Comparison of ENCODE assay signal across 3 cellular contexts in the genomic region with DNA sequence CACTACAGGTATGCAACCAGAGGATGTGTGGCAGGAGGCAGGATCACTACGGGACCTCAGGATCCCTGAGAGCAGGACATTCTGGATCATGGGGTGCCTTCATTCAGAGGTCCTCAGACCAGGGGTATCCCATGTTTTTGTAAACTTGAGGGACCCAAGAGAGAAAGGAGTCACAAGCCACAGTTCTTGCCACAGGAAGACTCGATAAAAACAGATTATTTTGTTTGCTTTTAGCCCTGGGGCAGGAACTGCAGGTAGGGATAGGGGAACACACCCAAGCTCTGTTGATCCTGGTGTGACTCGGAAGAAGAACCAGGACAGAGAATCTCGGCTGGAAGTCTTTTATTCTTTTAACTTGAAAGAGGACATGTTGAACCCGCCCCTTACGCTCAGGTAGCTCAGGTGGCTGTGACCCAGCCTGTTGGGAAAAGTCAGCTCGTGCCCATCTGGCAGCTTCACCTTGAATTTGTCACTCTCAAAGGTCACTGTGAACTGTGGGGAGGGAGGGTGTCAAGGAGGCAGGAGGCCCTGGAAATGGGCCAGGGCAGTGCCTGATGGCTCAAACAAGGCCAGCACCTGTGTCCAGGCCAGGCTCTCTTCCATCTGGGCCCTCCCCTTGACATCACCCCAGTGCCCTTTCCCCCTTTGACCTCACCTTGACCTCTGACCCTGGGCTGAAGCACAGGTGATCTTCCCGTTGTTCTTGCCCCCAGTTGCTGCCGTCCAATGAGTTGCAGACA.
A peak's percentile ranks its signal among the peaks of the same experiment; 100 is the strongest.
TF ChIP-seq lines count a peak whose summit lies in the region.

No MANE protein-coding gene starts in this region.

TF ChIP-seq in IMR-90, 13 proteins besides CTCF, POLR2A, EP300 and RAD21:
- TF ChIP-seq SMC3 (IDR thresholded peaks at IDR 0.05; ENCODE audit: low read depth, low read length) (no peak), FOS (IDR thresholded peaks at IDR 0.05; ENCODE audit: low read depth, low read length) (no peak)
- TF ChIP-seq, protein P1, sequence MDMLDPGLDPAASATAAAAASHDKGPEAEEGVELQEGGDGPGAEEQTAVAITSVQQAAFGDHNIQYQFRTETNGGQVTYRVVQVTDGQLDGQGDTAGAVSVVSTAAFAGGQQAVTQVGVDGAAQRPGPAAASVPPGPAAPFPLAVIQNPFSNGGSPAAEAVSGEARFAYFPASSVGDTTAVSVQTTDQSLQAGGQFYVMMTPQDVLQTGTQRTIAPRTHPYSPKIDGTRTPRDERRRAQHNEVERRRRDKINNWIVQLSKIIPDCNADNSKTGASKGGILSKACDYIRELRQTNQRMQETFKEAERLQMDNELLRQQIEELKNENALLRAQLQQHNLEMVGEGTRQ (IDR thresholded peaks at IDR 0.05; ENCODE audit: low read depth, low read length), result no peak
TF ChIP-seq in IMR-90: peak in this region for 0.

TF ChIP-seq in K562, 482 proteins besides CTCF, POLR2A, EP300 and RAD21 (continues in another document):
- TF ChIP-seq TRIM24 (IDR thresholded peaks at IDR 0.05), result no peak
- no peak for TF ChIP-seq SP1 (CRISPR knock-in tag; IDR thresholded peaks at IDR 0.05)
- TF ChIP-seq ZNF197 (CRISPR knock-in tag; IDR thresholded peaks at IDR 0.05; ENCODE audit: low read depth), result no peak
- no peak for TF ChIP-seq ZNF224 (CRISPR knock-in tag; IDR thresholded peaks at IDR 0.05)
- TF ChIP-seq, protein P2, sequence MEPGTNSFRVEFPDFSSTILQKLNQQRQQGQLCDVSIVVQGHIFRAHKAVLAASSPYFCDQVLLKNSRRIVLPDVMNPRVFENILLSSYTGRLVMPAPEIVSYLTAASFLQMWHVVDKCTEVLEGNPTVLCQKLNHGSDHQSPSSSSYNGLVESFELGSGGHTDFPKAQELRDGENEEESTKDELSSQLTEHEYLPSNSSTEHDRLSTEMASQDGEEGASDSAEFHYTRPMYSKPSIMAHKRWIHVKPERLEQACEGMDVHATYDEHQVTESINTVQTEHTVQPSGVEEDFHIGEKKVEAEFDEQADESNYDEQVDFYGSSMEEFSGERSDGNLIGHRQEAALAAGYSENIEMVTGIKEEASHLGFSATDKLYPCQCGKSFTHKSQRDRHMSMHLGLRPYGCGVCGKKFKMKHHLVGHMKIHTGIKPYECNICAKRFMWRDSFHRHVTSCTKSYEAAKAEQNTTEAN (CRISPR knock-in tag; IDR thresholded peaks at IDR 0.05), result no peak
- TF ChIP-seq, protein P3, sequence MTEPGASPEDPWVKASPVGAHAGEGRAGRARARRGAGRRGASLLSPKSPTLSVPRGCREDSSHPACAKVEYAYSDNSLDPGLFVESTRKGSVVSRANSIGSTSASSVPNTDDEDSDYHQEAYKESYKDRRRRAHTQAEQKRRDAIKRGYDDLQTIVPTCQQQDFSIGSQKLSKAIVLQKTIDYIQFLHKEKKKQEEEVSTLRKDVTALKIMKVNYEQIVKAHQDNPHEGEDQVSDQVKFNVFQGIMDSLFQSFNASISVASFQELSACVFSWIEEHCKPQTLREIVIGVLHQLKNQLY (CRISPR knock-in tag; conservative IDR thresholded peaks at IDR 0.05), result no peak
- no peak for TF ChIP-seq RAD51 (IDR thresholded peaks at IDR 0.05; ENCODE audit: borderline replicate concordance, low read depth)
- TF ChIP-seq NR2C1 (IDR thresholded peaks at IDR 0.05), result peak; percentile 94
- peak; percentile 96 for TF ChIP-seq NR2C1 (tag; IDR thresholded peaks at IDR 0.05)
- no peak for TF ChIP-seq TAF7 (tag; IDR thresholded peaks at IDR 0.05)
- TF ChIP-seq, protein P4, sequence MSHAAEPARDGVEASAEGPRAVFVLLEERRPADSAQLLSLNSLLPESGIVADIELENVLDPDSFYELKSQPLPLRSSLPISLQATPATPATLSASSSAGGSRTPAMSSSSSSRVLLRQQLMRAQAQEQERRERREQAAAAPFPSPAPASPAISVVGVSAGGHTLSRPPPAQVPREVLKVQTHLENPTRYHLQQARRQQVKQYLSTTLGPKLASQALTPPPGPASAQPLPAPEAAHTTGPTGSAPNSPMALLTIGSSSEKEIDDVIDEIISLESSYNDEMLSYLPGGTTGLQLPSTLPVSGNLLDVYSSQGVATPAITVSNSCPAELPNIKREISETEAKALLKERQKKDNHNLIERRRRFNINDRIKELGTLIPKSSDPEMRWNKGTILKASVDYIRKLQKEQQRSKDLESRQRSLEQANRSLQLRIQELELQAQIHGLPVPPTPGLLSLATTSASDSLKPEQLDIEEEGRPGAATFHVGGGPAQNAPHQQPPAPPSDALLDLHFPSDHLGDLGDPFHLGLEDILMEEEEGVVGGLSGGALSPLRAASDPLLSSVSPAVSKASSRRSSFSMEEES (CRISPR knock-in tag; IDR thresholded peaks at IDR 0.05), result no peak
- TF ChIP-seq, protein P5, sequence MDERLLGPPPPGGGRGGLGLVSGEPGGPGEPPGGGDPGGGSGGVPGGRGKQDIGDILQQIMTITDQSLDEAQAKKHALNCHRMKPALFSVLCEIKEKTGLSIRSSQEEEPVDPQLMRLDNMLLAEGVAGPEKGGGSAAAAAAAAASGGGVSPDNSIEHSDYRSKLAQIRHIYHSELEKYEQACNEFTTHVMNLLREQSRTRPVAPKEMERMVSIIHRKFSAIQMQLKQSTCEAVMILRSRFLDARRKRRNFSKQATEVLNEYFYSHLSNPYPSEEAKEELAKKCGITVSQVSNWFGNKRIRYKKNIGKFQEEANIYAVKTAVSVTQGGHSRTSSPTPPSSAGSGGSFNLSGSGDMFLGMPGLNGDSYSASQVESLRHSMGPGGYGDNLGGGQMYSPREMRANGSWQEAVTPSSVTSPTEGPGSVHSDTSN (CRISPR knock-in tag; IDR thresholded peaks at IDR 0.05; ENCODE audit: low read depth), result no peak
- TF ChIP-seq, protein P5 (tag; conservative IDR thresholded peaks at IDR 0.05; ENCODE audit: low read depth), result no peak
- TF ChIP-seq RHOXF2B (CRISPR knock-in tag; conservative IDR thresholded peaks at IDR 0.05), result no peak
- peak; percentile 30 for TF ChIP-seq POLR2B (IDR thresholded peaks at IDR 0.05; ENCODE audit: low read depth, partially characterized antibody)
- no peak for TF ChIP-seq TCF7L2 (IDR thresholded peaks at IDR 0.05; ENCODE audit: low read depth, low read length)
- no peak for TF ChIP-seq CBFB (CRISPR knock-in tag; IDR thresholded peaks at IDR 0.05)
- TF ChIP-seq, protein P6, sequence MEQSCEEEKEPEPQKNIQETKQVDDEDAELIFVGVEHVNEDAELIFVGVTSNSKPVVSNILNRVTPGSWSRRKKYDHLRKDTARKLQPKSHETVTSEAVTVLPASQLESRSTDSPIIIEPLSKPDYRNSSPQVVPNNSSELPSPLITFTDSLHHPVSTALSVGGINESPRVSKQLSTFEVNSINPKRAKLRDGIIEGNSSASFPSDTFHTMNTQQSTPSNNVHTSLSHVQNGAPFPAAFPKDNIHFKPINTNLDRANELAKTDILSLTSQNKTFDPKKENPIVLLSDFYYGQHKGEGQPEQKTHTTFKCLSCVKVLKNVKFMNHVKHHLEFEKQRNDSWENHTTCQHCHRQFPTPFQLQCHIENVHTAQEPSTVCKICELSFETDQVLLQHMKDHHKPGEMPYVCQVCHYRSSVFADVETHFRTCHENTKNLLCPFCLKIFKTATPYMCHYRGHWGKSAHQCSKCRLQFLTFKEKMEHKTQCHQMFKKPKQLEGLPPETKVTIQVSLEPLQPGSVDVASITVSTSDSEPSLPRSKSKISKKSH (CRISPR knock-in tag; IDR thresholded peaks at IDR 0.05), result no peak
- no peak for TF ChIP-seq ZNF586 (CRISPR knock-in tag; conservative IDR thresholded peaks at IDR 0.05)
- no peak for TF ChIP-seq POU5F1 (IDR thresholded peaks at IDR 0.05; ENCODE audit: borderline replicate concordance, low read depth, low read length, partially characterized antibody)

TF ChIP-seq in liver, 16 proteins besides CTCF, POLR2A, EP300 and RAD21:
- TF ChIP-seq, protein P7, sequence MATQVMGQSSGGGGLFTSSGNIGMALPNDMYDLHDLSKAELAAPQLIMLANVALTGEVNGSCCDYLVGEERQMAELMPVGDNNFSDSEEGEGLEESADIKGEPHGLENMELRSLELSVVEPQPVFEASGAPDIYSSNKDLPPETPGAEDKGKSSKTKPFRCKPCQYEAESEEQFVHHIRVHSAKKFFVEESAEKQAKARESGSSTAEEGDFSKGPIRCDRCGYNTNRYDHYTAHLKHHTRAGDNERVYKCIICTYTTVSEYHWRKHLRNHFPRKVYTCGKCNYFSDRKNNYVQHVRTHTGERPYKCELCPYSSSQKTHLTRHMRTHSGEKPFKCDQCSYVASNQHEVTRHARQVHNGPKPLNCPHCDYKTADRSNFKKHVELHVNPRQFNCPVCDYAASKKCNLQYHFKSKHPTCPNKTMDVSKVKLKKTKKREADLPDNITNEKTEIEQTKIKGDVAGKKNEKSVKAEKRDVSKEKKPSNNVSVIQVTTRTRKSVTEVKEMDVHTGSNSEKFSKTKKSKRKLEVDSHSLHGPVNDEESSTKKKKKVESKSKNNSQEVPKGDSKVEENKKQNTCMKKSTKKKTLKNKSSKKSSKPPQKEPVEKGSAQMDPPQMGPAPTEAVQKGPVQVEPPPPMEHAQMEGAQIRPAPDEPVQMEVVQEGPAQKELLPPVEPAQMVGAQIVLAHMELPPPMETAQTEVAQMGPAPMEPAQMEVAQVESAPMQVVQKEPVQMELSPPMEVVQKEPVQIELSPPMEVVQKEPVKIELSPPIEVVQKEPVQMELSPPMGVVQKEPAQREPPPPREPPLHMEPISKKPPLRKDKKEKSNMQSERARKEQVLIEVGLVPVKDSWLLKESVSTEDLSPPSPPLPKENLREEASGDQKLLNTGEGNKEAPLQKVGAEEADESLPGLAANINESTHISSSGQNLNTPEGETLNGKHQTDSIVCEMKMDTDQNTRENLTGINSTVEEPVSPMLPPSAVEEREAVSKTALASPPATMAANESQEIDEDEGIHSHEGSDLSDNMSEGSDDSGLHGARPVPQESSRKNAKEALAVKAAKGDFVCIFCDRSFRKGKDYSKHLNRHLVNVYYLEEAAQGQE (IDR thresholded peaks at IDR 0.05), result no peak
- TF ChIP-seq FOXA1 (IDR thresholded peaks at IDR 0.05), result no peak
- TF ChIP-seq FOXA2 (IDR thresholded peaks at IDR 0.05), result no peak
- peak; percentile 97 to 98 for TF ChIP-seq RXRA (IDR thresholded peaks at IDR 0.05)
- TF ChIP-seq JUND (IDR thresholded peaks at IDR 0.05), result peak in 1 of 2 donors; percentile 76
- TF ChIP-seq, protein P8, sequence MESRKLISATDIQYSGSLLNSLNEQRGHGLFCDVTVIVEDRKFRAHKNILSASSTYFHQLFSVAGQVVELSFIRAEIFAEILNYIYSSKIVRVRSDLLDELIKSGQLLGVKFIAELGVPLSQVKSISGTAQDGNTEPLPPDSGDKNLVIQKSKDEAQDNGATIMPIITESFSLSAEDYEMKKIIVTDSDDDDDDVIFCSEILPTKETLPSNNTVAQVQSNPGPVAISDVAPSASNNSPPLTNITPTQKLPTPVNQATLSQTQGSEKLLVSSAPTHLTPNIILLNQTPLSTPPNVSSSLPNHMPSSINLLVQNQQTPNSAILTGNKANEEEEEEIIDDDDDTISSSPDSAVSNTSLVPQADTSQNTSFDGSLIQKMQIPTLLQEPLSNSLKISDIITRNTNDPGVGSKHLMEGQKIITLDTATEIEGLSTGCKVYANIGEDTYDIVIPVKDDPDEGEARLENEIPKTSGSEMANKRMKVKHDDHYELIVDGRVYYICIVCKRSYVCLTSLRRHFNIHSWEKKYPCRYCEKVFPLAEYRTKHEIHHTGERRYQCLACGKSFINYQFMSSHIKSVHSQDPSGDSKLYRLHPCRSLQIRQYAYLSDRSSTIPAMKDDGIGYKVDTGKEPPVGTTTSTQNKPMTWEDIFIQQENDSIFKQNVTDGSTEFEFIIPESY (IDR thresholded peaks at IDR 0.05), result peak; percentile 32
- no peak for TF ChIP-seq TAF1 (conservative IDR thresholded peaks at IDR 0.05)
- TF ChIP-seq, protein P9, sequence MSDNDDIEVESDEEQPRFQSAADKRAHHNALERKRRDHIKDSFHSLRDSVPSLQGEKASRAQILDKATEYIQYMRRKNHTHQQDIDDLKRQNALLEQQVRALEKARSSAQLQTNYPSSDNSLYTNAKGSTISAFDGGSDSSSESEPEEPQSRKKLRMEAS (IDR thresholded peaks at IDR 0.05), result peak; percentile 60
- TF ChIP-seq EGR1 (IDR thresholded peaks at IDR 0.05; ENCODE audit: low read depth in 2 of 2), result no peak
- TF ChIP-seq NR2F2 (IDR thresholded peaks at IDR 0.05), result peak; percentile 100
- no peak for TF ChIP-seq YY1 (IDR thresholded peaks at IDR 0.05)
- TF ChIP-seq, protein P10, sequence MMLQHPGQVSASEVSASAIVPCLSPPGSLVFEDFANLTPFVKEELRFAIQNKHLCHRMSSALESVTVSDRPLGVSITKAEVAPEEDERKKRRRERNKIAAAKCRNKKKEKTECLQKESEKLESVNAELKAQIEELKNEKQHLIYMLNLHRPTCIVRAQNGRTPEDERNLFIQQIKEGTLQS (IDR thresholded peaks at IDR 0.05), result no peak
- peak; percentile 65 for TF ChIP-seq SP1 (IDR thresholded peaks at IDR 0.05)
- peak; percentile 70 to 75 for TF ChIP-seq HNF4A (conservative IDR thresholded peaks at IDR 0.05)
- TF ChIP-seq HNF4G (IDR thresholded peaks at IDR 0.05), result peak; percentile 37
- peak in 1 of 2 donors; percentile 16 for TF ChIP-seq GABPA (IDR thresholded peaks at IDR 0.05 in 1 of 2, conservative IDR thresholded peaks at IDR 0.05 in 1 of 2)
